In the genomic region with DNA sequence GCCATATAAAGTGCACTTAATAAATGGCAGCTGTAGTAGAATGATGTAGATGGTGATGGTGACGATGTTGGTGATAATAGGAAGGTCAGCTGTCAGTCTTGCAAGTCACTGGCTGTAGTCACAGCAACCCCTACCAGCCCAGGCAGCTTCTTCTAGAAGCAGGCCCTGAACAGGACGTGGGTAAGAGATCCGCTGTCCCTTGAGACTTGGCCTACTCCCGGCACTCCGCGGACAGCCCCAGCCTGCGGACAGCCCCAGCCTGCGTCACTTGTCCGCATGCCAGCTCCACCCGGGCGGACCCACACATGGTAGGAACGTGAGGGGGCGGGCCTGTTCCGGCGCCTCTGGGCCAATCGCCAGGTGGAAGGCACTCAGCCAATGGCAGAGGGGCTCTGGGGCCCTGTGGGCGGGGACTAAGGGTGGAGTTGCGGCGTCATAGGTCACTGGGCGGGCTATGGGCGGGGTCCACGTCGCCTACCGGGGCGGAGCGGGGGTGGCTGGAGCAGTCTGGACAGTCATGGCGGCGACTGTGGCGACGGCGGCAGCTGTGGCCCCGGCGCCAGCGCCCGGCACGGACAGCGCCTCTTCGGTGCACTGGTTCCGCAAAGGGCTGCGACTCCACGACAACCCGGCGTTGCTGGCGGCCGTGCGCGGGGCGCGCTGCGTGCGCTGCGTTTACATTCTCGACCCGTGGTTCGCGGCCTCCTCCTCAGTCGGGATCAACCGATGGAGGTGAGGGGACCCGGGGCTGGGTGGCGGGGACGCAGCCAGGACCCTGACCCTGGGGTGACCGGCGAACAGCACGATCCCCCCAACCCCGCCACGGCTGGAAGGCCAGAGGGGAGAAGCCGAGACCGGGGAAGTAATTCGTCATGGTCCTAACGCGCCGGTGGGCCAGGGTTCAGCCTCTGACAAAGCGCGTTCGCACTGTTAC, we compare ENCODE assay signal across 8 cellular contexts. TPM values are rescaled to one million over a fixed set of nuclear protein-coding genes. Genes with fewer than 3 reads are reported as not detected.
DNase-seq lines count a peak whose midpoint lies in the region; ATAC-seq and TF ChIP-seq lines count a peak whose summit lies in the region.

Gene CRY2 (plus strand): TSS at position 502 of the 934 bp plus-strand sequence. CDS start 16 bp downstream, at position 518.

- H3K36me3 Mint-ChIP-seq in GM23338 (ENCODE audit: low read depth), result no peaks in the 10 kb centered on the region
- peaks cover 0 to 8% (median 5%) of the 10 kb centered on the region in 5 donors for H3K36me3 Mint-ChIP-seq in naive thymus-derived CD4-positive, alpha-beta T cell
- H3K36me3 Mint-ChIP-seq in stimulated activated naive B cell treated with anti-CD40 and anti-IgM and Interleukin-4, amounts not matched to agents 10 μg/mL and 1 μg/mL and 100 μg/mL, for 72 hours, result peaks cover 6 to 8% of the 10 kb centered on the region in 2 donors

- H3K4me1 ChIP-seq in DOHH2 (ENCODE audit: control insufficient read depth, low read length) (peaks cover 37% of the 10 kb centered on the region), GM23338 (ENCODE audit: insufficient read depth) (peaks cover 17% of the 10 kb centered on the region; the same call in 1 of the 2 replicates)
- peaks cover 21 to 34% of the 10 kb centered on the region in 2 donors for H3K4me1 ChIP-seq in naive thymus-derived CD4-positive, alpha-beta T cell (ENCODE audit: control insufficient read depth in 2 of 2, insufficient read depth in 2 of 2, low read length in 2 of 2)

- H3K79me2 ChIP-seq in DOHH2 (ENCODE audit: control insufficient read depth, low read length), result peaks cover 46% of the 10 kb centered on the region
- H3K79me2 ChIP-seq in GM23338 (replicated peaks; ENCODE audit: insufficient read depth), result peaks cover 17% of the 10 kb centered on the region

- TF ChIP-seq CTCF in DOHH2 (IDR thresholded peaks at IDR 0.05; ENCODE audit: low read depth, low read length, poor library complexity, severe bottlenecking), result no peak
- TF ChIP-seq CTCF in GM23338 (conservative IDR thresholded peaks at IDR 0.05; ENCODE audit: low read depth in 2 of 2), result no peak

- H3K27ac ChIP-seq in DOHH2 (ENCODE audit: low read depth, low read length) (no peak within 1 kb of the TSS), GM23338 (ENCODE audit: low read depth) (0 out of 2 replicates have a peak within 1 kb of the TSS, but pooled peaks have one; percentile 32)
- H3K27ac ChIP-seq in naive thymus-derived CD4-positive, alpha-beta T cell (ENCODE audit: low read depth, low read length), result peak within 1 kb of the TSS; percentile 91

- H3K9me3 ChIP-seq in DOHH2 (ENCODE audit: control insufficient read depth, insufficient read depth, low read length), result no peaks in the 10 kb centered on the region
- H3K9me3 ChIP-seq in naive thymus-derived CD4-positive, alpha-beta T cell (ENCODE audit: control insufficient read depth in 2 of 3, low read length in 3 of 3), result no peaks in the 10 kb centered on the region

- H3K4me2 ChIP-seq in DOHH2 (ENCODE audit: low read length) (peak within 1 kb of the TSS; percentile 85), GM23338 (peak within 1 kb of the TSS; percentile 97)

- peaks cover 20% of the 10 kb centered on the region for H3K27me3 Mint-ChIP-seq in GM23338 (ENCODE audit: insufficient read depth, low read depth, poor library complexity)
- H3K27me3 Mint-ChIP-seq in naive thymus-derived CD4-positive, alpha-beta T cell, result peaks cover 0 to 20% (median 0%) of the 10 kb centered on the region in 5 donors
- no peaks in the 10 kb centered on the region for H3K27me3 Mint-ChIP-seq in stimulated activated naive B cell treated with anti-CD40 and anti-IgM and Interleukin-4, amounts not matched to agents 10 μg/mL and 1 μg/mL and 100 μg/mL, for 72 hours

- POLR2A ChIA-PET in naive thymus-derived CD4-positive, alpha-beta T cell (lab: Charles Lee), result interaction anchor here (0.6 to 2.5 kb wide), 12 partner anchors 9 to 1868 kb away, joined by 3 to 17 read pairs (median 4); partner anchors contain the start of genes AGBL2, ARHGAP1, ATG13 and PEX16

- H3K27me3 ChIP-seq in DOHH2 (ENCODE audit: control insufficient read depth, low read length), result peaks cover 4% of the 10 kb centered on the region; the same call in 1 of the 2 replicates
- peaks cover 35% of the 10 kb centered on the region for H3K27me3 ChIP-seq in GM23338 (ENCODE audit: insufficient read depth)
- H3K27me3 ChIP-seq in naive thymus-derived CD4-positive, alpha-beta T cell (ENCODE audit: control insufficient read depth in 2 of 2, insufficient read depth in 2 of 2, low read length in 2 of 2), result no peaks in the 10 kb centered on the region

- H3K9me3 Mint-ChIP-seq in GM23338, result no peaks in the 10 kb centered on the region
- H3K9me3 Mint-ChIP-seq in naive thymus-derived CD4-positive, alpha-beta T cell, result peaks cover 0 to 2% (median 0%) of the 10 kb centered on the region in 11 donors
- no peaks in the 10 kb centered on the region for H3K9me3 Mint-ChIP-seq in stimulated activated naive B cell treated with anti-CD40 and anti-IgM and Interleukin-4, amounts not matched to agents 10 μg/mL and 1 μg/mL and 100 μg/mL, for 72 hours

- DNase-seq in GM23338 (ENCODE audit: low spot score) (peak; percentile 99), LHCN-M2 (ENCODE audit: low read depth) (peak; percentile 97), RPMI8226 (peak; percentile 96), fibroblast of gingiva (ENCODE audit: low read depth) (peak; percentile 100)
- peak; percentile 97 to 98 for DNase-seq in activated T-helper 1 cell treated with anti-CD3 and anti-CD28 coated beads, Interleukin-2, amount 50 U/mL, for 16 hours (ENCODE audit: low read depth in 1 of 2, low spot score in 1 of 2)
- DNase-seq in naive thymus-derived CD4-positive, alpha-beta T cell, result peak; percentile 94 to 98 (median 97)
- peak; percentile 100 for DNase-seq in stimulated activated naive B cell treated with anti-CD40 and anti-IgM and Interleukin-4, amounts not matched to agents 10 μg/mL and 1 μg/mL and 100 μg/mL, for 72 hours

- H3K9me2 ChIP-seq in DOHH2 (replicated peaks; ENCODE audit: control insufficient read depth, low read length) (no peaks in the 10 kb centered on the region), GM23338 (ENCODE audit: insufficient read depth) (no peaks in the 10 kb centered on the region)

- ATAC-seq in GM23338, result peak; percentile 91
- peak; percentile 90 for ATAC-seq in naive thymus-derived CD4-positive, alpha-beta T cell
- peak; percentile 87 to 89 for ATAC-seq in stimulated activated naive B cell treated with anti-CD40 and anti-IgM and Interleukin-4, amounts not matched to agents 10 μg/mL and 1 μg/mL and 100 μg/mL, for 72 hours (replicated peaks)

- H3K27ac Mint-ChIP-seq in GM23338, result no peak within 1 kb of the TSS
- peak within 1 kb of the TSS; percentile 89 to 99 (median 96) for H3K27ac Mint-ChIP-seq in naive thymus-derived CD4-positive, alpha-beta T cell
- H3K27ac Mint-ChIP-seq in stimulated activated naive B cell treated with anti-CD40 and anti-IgM and Interleukin-4, amounts not matched to agents 10 μg/mL and 1 μg/mL and 100 μg/mL, for 72 hours, result peak within 1 kb of the TSS; percentile 95

- CTCF ChIA-PET in naive thymus-derived CD4-positive, alpha-beta T cell (lab: Charles Lee), result interaction anchor here (0.9 to 1.2 kb wide), 4 partner anchors 44 to 159 kb away, joined by 3 to 8 read pairs (median 3); no protein-coding TSS in a partner anchor

- H3F3A ChIP-seq in DOHH2 (ENCODE audit: control insufficient read depth, insufficient read depth) (no peaks in the 10 kb centered on the region), GM23338 (replicated peaks; ENCODE audit: low read depth) (0 out of 2 replicates have a peak, but pooled peaks cover 9% of the 10 kb centered on the region)

- peaks cover 24% of the 10 kb centered on the region; the same call in 2 of the 3 replicates for H3K4me1 Mint-ChIP-seq in GM23338
- peaks cover 40 to 68% (median 54%) of the 10 kb centered on the region in 7 donors for H3K4me1 Mint-ChIP-seq in naive thymus-derived CD4-positive, alpha-beta T cell
- H3K4me1 Mint-ChIP-seq in stimulated activated naive B cell treated with anti-CD40 and anti-IgM and Interleukin-4, amounts not matched to agents 10 μg/mL and 1 μg/mL and 100 μg/mL, for 72 hours, result peaks cover 51 to 70% of the 10 kb centered on the region in 2 donors

- no peaks in the 10 kb centered on the region; the same call in 1 of the 2 replicates for H3K36me3 ChIP-seq in DOHH2 (ENCODE audit: control insufficient read depth, low read length)
- H3K36me3 ChIP-seq in GM23338 (ENCODE audit: insufficient read depth), result no peaks in the 10 kb centered on the region
- peaks cover 0 to 6% (median 0%) of the 10 kb centered on the region in 3 experiments for H3K36me3 ChIP-seq in naive thymus-derived CD4-positive, alpha-beta T cell (ENCODE audit: control insufficient read depth in 2 of 3, insufficient read depth in 3 of 3, low read length in 3 of 3)

- peak within 1 kb of the TSS; percentile 95 for H2AFZ ChIP-seq in GM23338

- intact Hi-C loops in naive thymus-derived CD4-positive, alpha-beta T cell (cut with micrococcal nuclease), result loop anchor here (1.0 to 10.0 kb wide), 14 partner anchors 13 to 1795 kb away; partner anchors contain the start of genes SLC35C1 (in 2 of the 2), ARHGAP1 (in 1 of the 2), ATG13 (in 1 of the 2) and DGKZ (in 1 of the 2)

- peak within 1 kb of the TSS; percentile 87 for H3K4me3 ChIP-seq in DOHH2 (ENCODE audit: low read length)
- H3K4me3 ChIP-seq in GM23338, result peak within 1 kb of the TSS; percentile 95
- H3K4me3 ChIP-seq in naive thymus-derived CD4-positive, alpha-beta T cell (ENCODE audit: low read length), result peak within 1 kb of the TSS; percentile 85

- H4K20me1 ChIP-seq in DOHH2 (ENCODE audit: control insufficient read depth, insufficient read depth, low read depth, low read length) (peaks cover 20% of the 10 kb centered on the region), GM23338 (replicated peaks; ENCODE audit: insufficient read depth) (peaks cover 13% of the 10 kb centered on the region; the same call in 1 of the 2 replicates)

- H3K4me3 Mint-ChIP-seq in GM23338, result peak within 1 kb of the TSS; percentile 83
- peak within 1 kb of the TSS; percentile 78 to 96 (median 90) for H3K4me3 Mint-ChIP-seq in naive thymus-derived CD4-positive, alpha-beta T cell
- peak within 1 kb of the TSS; percentile 85 to 88 for H3K4me3 Mint-ChIP-seq in stimulated activated naive B cell treated with anti-CD40 and anti-IgM and Interleukin-4, amounts not matched to agents 10 μg/mL and 1 μg/mL and 100 μg/mL, for 72 hours

RNA-seq across cellular contexts. Expression of gene CRY2, which starts in this region (rescaled TPM):
- 14.6 and 15.4 TPM in 2 replicates for total RNA-seq in GM23338 (2014; rRNA removed; shearing (Covaris generic))
- 5.6 and 9.5 TPM in 2 replicates for polyA plus RNA-seq in GM23338 (2016; fragmentation: Nextera tagmentation; extraction: Ambion mirVana)
- 6.4 and 6.9 TPM in 2 replicates for total RNA-seq in LHCN-M2 (2014; rRNA removed)
- polyA plus RNA-seq in LHCN-M2 (2012), result 5.3 TPM
- total RNA-seq in naive thymus-derived CD4-positive, alpha-beta T cell, result 100 to 1,000 TPM in 2 of 5 experiments, 10 to 100 TPM in 3; 31.1 to 202 (median 66.9) TPM
- polyA plus RNA-seq in naive thymus-derived CD4-positive, alpha-beta T cell, result 10 to 100 TPM; 26.9 to 36.0 TPM
